In the genomic region with DNA sequence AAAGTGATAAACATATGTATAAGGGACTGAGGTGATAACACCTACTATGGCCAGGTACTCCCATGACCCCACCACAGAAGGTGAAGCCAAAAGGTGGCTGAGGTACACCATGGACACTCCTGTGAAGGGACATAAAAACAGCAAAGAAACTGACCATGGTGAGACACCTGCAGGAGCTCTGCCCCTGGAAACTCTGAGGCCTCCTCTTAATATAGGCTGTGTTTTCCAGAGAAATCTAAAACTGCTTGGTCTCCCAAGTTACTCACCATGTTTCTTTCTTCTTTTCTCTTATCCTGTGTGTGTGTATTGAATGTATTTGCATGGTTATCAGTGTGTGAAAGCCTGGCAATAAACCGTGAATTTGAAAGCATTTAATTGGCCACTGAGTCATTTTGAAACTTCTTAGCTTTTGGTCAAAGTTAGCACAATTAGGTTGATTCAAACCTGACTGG, we compare ENCODE assay signal across 24 cellular contexts.
DNase-seq lines count a peak whose midpoint lies in the region; ATAC-seq and TF ChIP-seq lines count a peak whose summit lies in the region.
"Had no signal": no experiment of that assay in that cellular context is flagged by ENCODE, and none has a peak within 500 bp of the region (broad histone marks: within the 10 kb centered on the region; RNA-seq: fewer than 3 reads in every experiment).

No MANE protein-coding gene starts in this region.

- no TSS peak for BruUV-seq in Caco-2 (replicated peaks; lab: Mats Ljungman, UMichigan)

- H3K4me1 ChIP-seq in MM.1S (ENCODE audit: low read length) (no peaks in the 10 kb centered on the region), Caco-2 (no peaks in the 10 kb centered on the region)
- H3K4me1 ChIP-seq: lower lobe of right lung had no signal

- TF ChIP-seq CTCF in MM.1S (IDR thresholded peaks at IDR 0.05; ENCODE audit: low read length) (no peak), Caco-2 (IDR thresholded peaks at IDR 0.05; ENCODE audit: insufficient read depth in 1 of 2, low read depth in 1 of 2, low read length in 1 of 2, severe bottlenecking in 1 of 2, unreplicated experiment in 1 of 2) (no peak)

- H2AFZ ChIP-seq in MM.1S (ENCODE audit: low read length) = no peak overlapping the region
- H2AFZ ChIP-seq: GM23248 had no signal

- ATAC-seq in GM18498 (IDR thresholded peaks at IDR 0.05; ENCODE audit: unreplicated experiment) (peak; percentile 67), GM19397 (IDR thresholded peaks at IDR 0.05; ENCODE audit: unreplicated experiment) (peak; percentile 78), HG02870 (IDR thresholded peaks at IDR 0.05; ENCODE audit: unreplicated experiment) (peak; percentile 72), GM21515 (IDR thresholded peaks at IDR 0.05; ENCODE audit: unreplicated experiment) (no peak)
- ATAC-seq: K562; lower lobe of right lung; naive thymus-derived CD4-positive, alpha-beta T cell; Panc1 had no signal

- H3K27me3 ChIP-seq in MM.1S (replicated peaks; ENCODE audit: insufficient read depth, low read length) (no peaks in the 10 kb centered on the region), Caco-2 (replicated peaks; ENCODE audit: control insufficient read depth, insufficient read depth, low read length) (no peaks in the 10 kb centered on the region)

- H3K4me3 ChIP-seq in MM.1S (ENCODE audit: low read length) (no peak overlapping the region), Caco-2 (ENCODE audit: low read depth, low read length) (no peak overlapping the region)
- H3K4me3 ChIP-seq: GM23248, K562, lower lobe of right lung had no signal

- CTCF ChIA-PET in Caco-2 (lab: Charles Lee) = no interaction called here

- no peak overlapping the region for H3K27ac ChIP-seq in MM.1S (ENCODE audit: low read length)
- H3K27ac ChIP-seq: GM23248, lower lobe of right lung had no signal

- H3K27ac Mint-ChIP-seq in Caco-2 (ENCODE audit: unreplicated experiment) = no peak overlapping the region
- H3K27ac Mint-ChIP-seq: CD4-positive, alpha-beta memory T cell; naive thymus-derived CD4-positive, alpha-beta T cell had no signal

- no peaks in the 10 kb centered on the region for H3K9me2 ChIP-seq in MM.1S (replicated peaks; ENCODE audit: insufficient read depth, low read length)

- H3K9me3 ChIP-seq in MM.1S (replicated peaks; ENCODE audit: insufficient read depth, low read length) = no peaks in the 10 kb centered on the region
- H3K9me3 ChIP-seq in Caco-2 = no peaks in the 10 kb centered on the region
- H3K9me3 ChIP-seq: lower lobe of right lung had no signal

- POLR2A ChIA-PET in Caco-2 (lab: Charles Lee) = no interaction called here

- no peak overlapping the region for H3K9ac ChIP-seq in MM.1S (ENCODE audit: low read length)
- H3K9ac ChIP-seq: GM23248 had no signal

- no peaks in the 10 kb centered on the region for H3K79me2 ChIP-seq in MM.1S (ENCODE audit: low read length)

- H3K27me3 Mint-ChIP-seq in Caco-2 (ENCODE audit: insufficient read depth, unreplicated experiment) = peaks cover 4% of the 10 kb centered on the region
- H3K27me3 Mint-ChIP-seq: CD4-positive, alpha-beta memory T cell; naive thymus-derived CD4-positive, alpha-beta T cell had no signal

- no peak overlapping the region for H3K4me3 Mint-ChIP-seq in Caco-2 (ENCODE audit: unreplicated experiment)
- H3K4me3 Mint-ChIP-seq: CD4-positive, alpha-beta memory T cell; naive thymus-derived CD4-positive, alpha-beta T cell had no signal

- intact Hi-C loops in Caco-2 (cut with micrococcal nuclease; ENCODE audit: unreplicated experiment) = no loop called here

- H3K4me2 ChIP-seq in MM.1S (ENCODE audit: low read depth, low read length) = peak overlapping the region; percentile 9; the same call in 1 of the 2 replicates

- no peaks in the 10 kb centered on the region for H3F3A ChIP-seq in MM.1S (ENCODE audit: insufficient read depth, low read length)

- H4K20me1 ChIP-seq in MM.1S (ENCODE audit: insufficient read depth, low read length) = no peaks in the 10 kb centered on the region

- no peak for DNase-seq in MM.1S
- no peak for DNase-seq in kidney glomerular epithelial cell (lab: John Stamatoyannopoulos, UW)
- no peak for DNase-seq in Caco-2
- DNase-seq in SW 1271 (lab: John Stamatoyannopoulos, UW) = no peak
- DNase-seq: ACHN; activated CD4-positive, alpha-beta T cell treated with anti-CD3 and anti-CD28 coated beads for 1 hour; activated gamma-delta T cell treated with Interleukin-2 at 50 U/mL for 16 hours; aorta; CD4-positive, alpha-beta memory T cell; DND-41; effector memory CD4-positive, alpha-beta T cell; glutamatergic neuron; GM23248; lower lobe of right lung; naive thymus-derived CD4-positive, alpha-beta T cell; NCI-H1048; NCI-H524 treated with DMSO at 0.1 percent for 48 hours; stimulated activated CD4-positive, alpha-beta T cell treated with anti-CD3 and anti-CD28 coated beads, Interleukin-2, amount 100 ng/mL, for 24 hours had no signal

- no peaks in the 10 kb centered on the region for H3K9me3 Mint-ChIP-seq in Caco-2 (ENCODE audit: unreplicated experiment)

- H3K36me3 ChIP-seq in MM.1S (replicated peaks; ENCODE audit: insufficient read depth, low read length) (no peaks in the 10 kb centered on the region), Caco-2 (ENCODE audit: control insufficient read depth, insufficient read depth, low read length) (no peaks in the 10 kb centered on the region)
- H3K36me3 ChIP-seq: lower lobe of right lung had no signal

- H3K4me1 Mint-ChIP-seq in Caco-2 (ENCODE audit: low read depth, unreplicated experiment) = no peaks in the 10 kb centered on the region
- H3K4me1 Mint-ChIP-seq: CD4-positive, alpha-beta memory T cell; naive thymus-derived CD4-positive, alpha-beta T cell had no signal

- H3K36me3 Mint-ChIP-seq in Caco-2 (ENCODE audit: insufficient read depth, unreplicated experiment) = no peaks in the 10 kb centered on the region
- H3K36me3 Mint-ChIP-seq: naive thymus-derived CD4-positive, alpha-beta T cell had no signal
